17 cellular contexts compared by ENCODE assay signal in the genomic region with DNA sequence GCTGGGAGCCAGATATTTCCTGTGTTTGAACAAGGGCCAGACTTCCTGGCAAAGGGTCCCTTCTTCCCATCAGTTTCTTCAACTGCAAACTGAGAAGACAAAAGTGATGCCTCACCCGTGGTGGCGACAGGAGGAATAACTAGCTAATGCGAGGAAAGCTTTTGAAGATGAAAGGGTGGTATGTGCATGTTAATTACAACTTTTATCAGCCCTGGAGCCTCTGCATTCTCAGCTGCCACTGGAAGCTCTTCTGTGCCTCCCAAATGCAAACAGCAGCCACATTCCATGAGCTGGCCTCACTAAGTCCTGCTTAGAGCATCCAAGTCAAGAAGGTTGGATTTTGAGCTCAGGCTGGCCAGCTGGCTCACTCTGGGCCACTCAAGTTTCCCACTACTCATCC. TPM values are rescaled to one million over a fixed set of nuclear protein-coding genes. Genes with fewer than 3 reads are reported as not detected.
A peak's percentile ranks its signal among the peaks of the same experiment; 100 is the strongest.
DNase-seq lines count a peak whose midpoint lies in the region; ATAC-seq and TF ChIP-seq lines count a peak whose summit lies in the region.
"Had no signal": no experiment of that assay in that cellular context is flagged by ENCODE, and none has a peak within 500 bp of the region (broad histone marks: within the 10 kb centered on the region; RNA-seq: fewer than 3 reads in every experiment).

No MANE protein-coding gene starts in this region.

- H2BK5ac ChIP-seq in IMR-90 (ENCODE audit: low read depth, low read length, poor library complexity, severe bottlenecking): peak overlapping the region; percentile 15

- WGBS in IMR-90 (ENCODE audit: extremely low coverage in 2 of 2, insufficient read length in 1 of 2), 2 experiments: no CpG with 5 or more reads among the region's 3 CpGs

- H3K4ac ChIP-seq in IMR-90 (ENCODE audit: low read depth, low read length): no peak overlapping the region

- H3K14ac ChIP-seq in IMR-90 (replicated peaks; ENCODE audit: low read depth, low read length): no peak overlapping the region

- H4K20me1 ChIP-seq in IMR-90 (ENCODE audit: insufficient read depth, low read length): peaks cover 100% of the 10 kb centered on the region

- no peak overlapping the region for H4K91ac ChIP-seq in IMR-90 (ENCODE audit: insufficient read depth, low read depth, low read length)

- H3K9me3 ChIP-seq in CD4-positive, CD25-positive, alpha-beta regulatory T cell (ENCODE audit: control insufficient read depth in 2 of 2, low read length in 2 of 2): no peaks in the 10 kb centered on the region
- H3K9me3 ChIP-seq in IMR-90 (ENCODE audit: control insufficient read depth, insufficient read depth, low read length): peaks cover 4% of the 10 kb centered on the region; the same call in 1 of the 2 replicates
- H3K9me3 ChIP-seq: BE2C had no signal

- peak overlapping the region; percentile 47 to 100 (median 94) for H3K27ac Mint-ChIP-seq in CD4-positive, CD25-positive, alpha-beta regulatory T cell
- H3K27ac Mint-ChIP-seq in naive thymus-derived CD8-positive, alpha-beta T cell: peak overlapping the region; percentile 66 to 95 (median 89)
- H3K27ac Mint-ChIP-seq in activated T-helper 2 cell treated with anti-CD3 and anti-CD28 coated beads, Interferon-gamma antibody, Interleukin-2, Interleukin-4, amounts not matched to agents 10 μg/mL and 5 μg/mL and 100 μg/mL, durations not matched to agents 14 hours and 24 hours and 36 hours: no peak overlapping the region

- H3K4me1 ChIP-seq in CD4-positive, CD25-positive, alpha-beta regulatory T cell (ENCODE audit: control insufficient read depth, insufficient read depth, low read length, poor library complexity, severe bottlenecking): peaks cover 100% of the 10 kb centered on the region
- H3K4me1 ChIP-seq in IMR-90 (ENCODE audit: control insufficient read depth, insufficient read depth, low read length): peaks cover 31% of the 10 kb centered on the region
- H3K4me1 ChIP-seq: BE2C had no signal

- H3K79me1 ChIP-seq in IMR-90 (ENCODE audit: low read depth in 1 of 2, low read length in 2 of 2): peaks cover 0 to 80% of the 10 kb centered on the region in 2 experiments; a peak in 2 of 4 replicates

- no peak for TF ChIP-seq CTCF in IMR-90 (conservative IDR thresholded peaks at IDR 0.05; ENCODE audit: low read depth, low read length)

- POLR2A ChIA-PET in IMR-90 (lab: Charles Lee; ENCODE audit: unreplicated experiment): interaction anchor here (1.1 kb wide), 1 partner anchor 12 kb away, joined by 3 read pairs; no protein-coding TSS in a partner anchor
- POLR2A ChIA-PET in naive thymus-derived CD8-positive, alpha-beta T cell (lab: Charles Lee): interaction anchor here (1.1 to 4.6 kb wide), 4 partner anchors 10 to 15 kb away, joined by 3 to 30 read pairs (median 10); a partner anchor contains a TSS

- no peak overlapping the region for H3K56ac ChIP-seq in IMR-90 (ENCODE audit: extremely low read depth, insufficient read depth, low read length)

- no peak overlapping the region for H2BK15ac ChIP-seq in IMR-90 (ENCODE audit: low read depth, low read length)

- H3K4me3 ChIP-seq in CD4-positive, CD25-positive, alpha-beta regulatory T cell (ENCODE audit: low read depth, low read length): peak overlapping the region; percentile 70
- no peak overlapping the region for H3K4me3 ChIP-seq in IMR-90 (ENCODE audit: insufficient read depth, low read depth, low read length)
- H3K4me3 ChIP-seq: coronary artery had no signal

- dilution Hi-C loops in IMR-90 (cut with HindIII; ENCODE audit: low sequenced_read_pairs, unreplicated experiment): no loop called here

- H2AK9ac ChIP-seq in IMR-90 (replicated peaks; ENCODE audit: low read depth, low read length, poor library complexity): no peak overlapping the region

- H2AK5ac ChIP-seq in IMR-90 (ENCODE audit: low read depth, low read length): no peak overlapping the region

- intact Hi-C loops in IMR-90 (cut with micrococcal nuclease): loop anchor here (10.0 kb wide), 1 partner anchor 153 kb away; no protein-coding TSS in a partner anchor
- intact Hi-C loops in activated T-helper 2 cell treated with anti-CD3 and anti-CD28 coated beads, Interferon-gamma antibody, Interleukin-2, Interleukin-4, amounts not matched to agents 10 μg/mL and 5 μg/mL and 100 μg/mL, durations not matched to agents 14 hours and 24 hours and 36 hours (cut with micrococcal nuclease): no loop called here

- CTCF ChIA-PET in IMR-90 (lab: Yijun Ruan, JAX): no interaction called here

- TF ChIP-seq RAD21 in IMR-90 (IDR thresholded peaks at IDR 0.05; ENCODE audit: low read length): no peak

- H3K9me1 ChIP-seq in IMR-90 (ENCODE audit: insufficient read depth, low read length): peaks cover 60% of the 10 kb centered on the region

- no peaks in the 10 kb centered on the region for H3K27me3 ChIP-seq in CD4-positive, CD25-positive, alpha-beta regulatory T cell (ENCODE audit: control insufficient read depth, insufficient read depth, low read length)
- H3K27me3 ChIP-seq in IMR-90 (ENCODE audit: control insufficient read depth, insufficient read depth, low read length): no peaks in the 10 kb centered on the region
- H3K27me3 ChIP-seq: BE2C had no signal

- H3K27me3 Mint-ChIP-seq in CD4-positive, CD25-positive, alpha-beta regulatory T cell: no peaks in the 10 kb centered on the region
- no peaks in the 10 kb centered on the region for H3K27me3 Mint-ChIP-seq in naive thymus-derived CD8-positive, alpha-beta T cell
- H3K27me3 Mint-ChIP-seq in activated T-helper 2 cell treated with anti-CD3 and anti-CD28 coated beads, Interferon-gamma antibody, Interleukin-2, Interleukin-4, amounts not matched to agents 10 μg/mL and 5 μg/mL and 100 μg/mL, durations not matched to agents 14 hours and 24 hours and 36 hours (ENCODE audit: low read depth): no peaks in the 10 kb centered on the region
- H3K27me3 Mint-ChIP-seq: activated CD4-positive, alpha-beta T cell treated with anti-CD3 and anti-CD28 coated beads, Interleukin-2, amount 10 ng/mL, durations not matched to agents 24 days and 14 days had no signal

- H3K36me3 Mint-ChIP-seq in CD4-positive, CD25-positive, alpha-beta regulatory T cell: peaks cover 66% of the 10 kb centered on the region
- peaks cover 13 to 73% (median 55%) of the 10 kb centered on the region in 3 donors for H3K36me3 Mint-ChIP-seq in naive thymus-derived CD8-positive, alpha-beta T cell
- peaks cover 92% of the 10 kb centered on the region for H3K36me3 Mint-ChIP-seq in activated T-helper 2 cell treated with anti-CD3 and anti-CD28 coated beads, Interferon-gamma antibody, Interleukin-2, Interleukin-4, amounts not matched to agents 10 μg/mL and 5 μg/mL and 100 μg/mL, durations not matched to agents 14 hours and 24 hours and 36 hours (ENCODE audit: low read depth)

- TF ChIP-seq POLR2A in IMR-90 (IDR thresholded peaks at IDR 0.05; ENCODE audit: low read depth, low read length): no peak

- peaks cover 61% of the 10 kb centered on the region for H3K36me3 ChIP-seq in CD4-positive, CD25-positive, alpha-beta regulatory T cell (ENCODE audit: control insufficient read depth, insufficient read depth, low read length)
- peaks cover 46% of the 10 kb centered on the region for H3K36me3 ChIP-seq in IMR-90 (ENCODE audit: control insufficient read depth, insufficient read depth, low read length)
- H3K36me3 ChIP-seq: BE2C had no signal

- H3K27ac ChIP-seq in CD4-positive, CD25-positive, alpha-beta regulatory T cell (ENCODE audit: insufficient read depth, low read length, poor library complexity, severe bottlenecking): peak overlapping the region; percentile 99
- peak overlapping the region; percentile 5; the same call in 1 of the 2 replicates for H3K27ac ChIP-seq in IMR-90 (ENCODE audit: insufficient read depth, low read length)

- H3K18ac ChIP-seq in IMR-90 (ENCODE audit: low read depth, low read length): no peak overlapping the region; the same call in 1 of the 2 replicates

- no peak overlapping the region for H3K9ac ChIP-seq in IMR-90 (ENCODE audit: low read depth, low read length)

- no TSS peak for BruUV-seq in IMR-90 (replicated peaks; lab: Mats Ljungman, UMichigan)

- no peak overlapping the region for H4K8ac ChIP-seq in IMR-90 (ENCODE audit: low read depth in 2 of 2, low read length in 2 of 2)

- DNase-seq in CD4-positive, CD25-positive, alpha-beta regulatory T cell: no peak
- DNase-seq in IMR-90 (no peak), astrocyte of the hippocampus (ENCODE audit: low read depth, low spot score) (peak; percentile 23), DMS53 treated with DMSO at 0.1 percent for 48 hours (lab: John Stamatoyannopoulos, UW; ENCODE audit: unreplicated experiment) (no peak), T-helper 1 cell (no peak), NCI-H345 treated with DMSO at 0.1 percent for 48 hours (lab: John Stamatoyannopoulos, UW; ENCODE audit: unreplicated experiment) (no peak)
- no peak for DNase-seq in naive thymus-derived CD8-positive, alpha-beta T cell
- no peak for DNase-seq in activated T-helper 2 cell treated with anti-CD3 and anti-CD28 coated beads, Interferon-gamma antibody, Interleukin-2, Interleukin-4, amounts not matched to agents 10 μg/mL and 5 μg/mL and 100 μg/mL, durations not matched to agents 14 hours and 24 hours and 36 hours (ENCODE audit: low spot score)
- DNase-seq: activated CD4-positive, alpha-beta T cell treated with anti-CD3 and anti-CD28 coated beads, Interleukin-2, amount 10 ng/mL, durations not matched to agents 24 days and 14 days; activated gamma-delta T cell treated with Interleukin-2 at 50 U/mL for 16 hours; BE2C; GDM1; Karpas-422; kidney glomerular epithelial cell; NCI-H2029 treated with DMSO at 0.1 percent for 48 hours; stimulated activated CD4-positive, alpha-beta T cell treated with anti-CD3 and anti-CD28 coated beads, Interleukin-15, amount 100 ng/mL, for 24 hours had no signal

- H4K5ac ChIP-seq in IMR-90 (ENCODE audit: low read depth, low read length): peak overlapping the region; percentile 3; the same call in 1 of the 2 replicates

- H3K4me1 Mint-ChIP-seq in CD4-positive, CD25-positive, alpha-beta regulatory T cell: peaks cover 50 to 100% (median 90%) of the 10 kb centered on the region in 4 donors
- peaks cover 62 to 100% (median 100%) of the 10 kb centered on the region in 4 donors for H3K4me1 Mint-ChIP-seq in naive thymus-derived CD8-positive, alpha-beta T cell
- H3K4me1 Mint-ChIP-seq in activated T-helper 2 cell treated with anti-CD3 and anti-CD28 coated beads, Interferon-gamma antibody, Interleukin-2, Interleukin-4, amounts not matched to agents 10 μg/mL and 5 μg/mL and 100 μg/mL, durations not matched to agents 14 hours and 24 hours and 36 hours (ENCODE audit: low read depth): peaks cover 68% of the 10 kb centered on the region

- peak overlapping the region in 3 of 4 donors; percentile 34 to 94 (median 55) for H3K4me3 Mint-ChIP-seq in CD4-positive, CD25-positive, alpha-beta regulatory T cell
- peak overlapping the region; percentile 36 to 74 (median 56) for H3K4me3 Mint-ChIP-seq in naive thymus-derived CD8-positive, alpha-beta T cell
- H3K4me3 Mint-ChIP-seq in activated T-helper 2 cell treated with anti-CD3 and anti-CD28 coated beads, Interferon-gamma antibody, Interleukin-2, Interleukin-4, amounts not matched to agents 10 μg/mL and 5 μg/mL and 100 μg/mL, durations not matched to agents 14 hours and 24 hours and 36 hours (ENCODE audit: low read depth): no peak overlapping the region

- H2BK20ac ChIP-seq in IMR-90 (ENCODE audit: low read depth, low read length): no peak overlapping the region

- no peak overlapping the region for H2AFZ ChIP-seq in IMR-90 (replicated peaks; ENCODE audit: low read length, poor library complexity)

- H3K23ac ChIP-seq in IMR-90 (ENCODE audit: low read depth, low read length): no peak overlapping the region

- no peak for ATAC-seq in CD4-positive, CD25-positive, alpha-beta regulatory T cell (ENCODE audit: low read depth in 2 of 2)
- peak; percentile 21; the same call in 1 of the 2 replicates for ATAC-seq in IMR-90 (ENCODE audit: low read depth)
- ATAC-seq in naive thymus-derived CD8-positive, alpha-beta T cell: peak in 1 of 2 donors; percentile 7

- in situ Hi-C loops in IMR-90 (cut with MboI; ENCODE audit: low sequenced_read_pairs): loop anchor here (25.0 kb wide), 1 partner anchor 565 kb away; no protein-coding TSS in a partner anchor

- no peak overlapping the region for H3K4me2 ChIP-seq in IMR-90 (ENCODE audit: low read depth, low read length)

- H2BK120ac ChIP-seq in IMR-90 (ENCODE audit: low read depth, low read length): no peak overlapping the region

- H3K9me3 Mint-ChIP-seq in CD4-positive, CD25-positive, alpha-beta regulatory T cell: peaks cover 0 to 2% (median 0%) of the 10 kb centered on the region in 7 donors
- no peaks in the 10 kb centered on the region for H3K9me3 Mint-ChIP-seq in naive thymus-derived CD8-positive, alpha-beta T cell
- H3K9me3 Mint-ChIP-seq in activated T-helper 2 cell treated with anti-CD3 and anti-CD28 coated beads, Interferon-gamma antibody, Interleukin-2, Interleukin-4, amounts not matched to agents 10 μg/mL and 5 μg/mL and 100 μg/mL, durations not matched to agents 14 hours and 24 hours and 36 hours: no peaks in the 10 kb centered on the region

RNA-seq across cellular contexts. Expression of a gene that starts 12.9 kb away (rescaled TPM):
- total RNA-seq in CD4-positive, CD25-positive, alpha-beta regulatory T cell: 1,181 TPM
- polyA plus RNA-seq in CD4-positive, CD25-positive, alpha-beta regulatory T cell: 100 to 1,000 TPM; 441 to 539 (median 477) TPM
- 341 and 357 TPM in 2 replicates for total RNA-seq in IMR-90 (2012; rRNA removed)
- 947 and 1,094 TPM in 2 replicates for polyA plus RNA-seq in IMR-90 (2012; rRNA removed)
- polyA plus RNA-seq in IMR-90 (2012; cell fraction: cytosol; rRNA removed): 502 and 1,091 TPM in 2 replicates
- polyA plus RNA-seq in IMR-90 (2012; cell fraction: nucleus; rRNA removed; ENCODE audit: low replicate concordance): 461 and 652 TPM in 2 replicates
- total RNA-seq in naive thymus-derived CD8-positive, alpha-beta T cell: 100 to 1,000 TPM; 650 to 703 TPM
- polyA plus RNA-seq in naive thymus-derived CD8-positive, alpha-beta T cell: 100 to 1,000 TPM; 291 TPM
- 232 and 249 TPM in 2 replicates for total RNA-seq in activated T-helper 2 cell treated with anti-CD3 and anti-CD28 coated beads, Interferon-gamma antibody, Interleukin-2, Interleukin-4, amounts not matched to agents 10 μg/mL and 5 μg/mL and 100 μg/mL, durations not matched to agents 14 hours and 24 hours and 36 hours
